In the genomic region with DNA sequence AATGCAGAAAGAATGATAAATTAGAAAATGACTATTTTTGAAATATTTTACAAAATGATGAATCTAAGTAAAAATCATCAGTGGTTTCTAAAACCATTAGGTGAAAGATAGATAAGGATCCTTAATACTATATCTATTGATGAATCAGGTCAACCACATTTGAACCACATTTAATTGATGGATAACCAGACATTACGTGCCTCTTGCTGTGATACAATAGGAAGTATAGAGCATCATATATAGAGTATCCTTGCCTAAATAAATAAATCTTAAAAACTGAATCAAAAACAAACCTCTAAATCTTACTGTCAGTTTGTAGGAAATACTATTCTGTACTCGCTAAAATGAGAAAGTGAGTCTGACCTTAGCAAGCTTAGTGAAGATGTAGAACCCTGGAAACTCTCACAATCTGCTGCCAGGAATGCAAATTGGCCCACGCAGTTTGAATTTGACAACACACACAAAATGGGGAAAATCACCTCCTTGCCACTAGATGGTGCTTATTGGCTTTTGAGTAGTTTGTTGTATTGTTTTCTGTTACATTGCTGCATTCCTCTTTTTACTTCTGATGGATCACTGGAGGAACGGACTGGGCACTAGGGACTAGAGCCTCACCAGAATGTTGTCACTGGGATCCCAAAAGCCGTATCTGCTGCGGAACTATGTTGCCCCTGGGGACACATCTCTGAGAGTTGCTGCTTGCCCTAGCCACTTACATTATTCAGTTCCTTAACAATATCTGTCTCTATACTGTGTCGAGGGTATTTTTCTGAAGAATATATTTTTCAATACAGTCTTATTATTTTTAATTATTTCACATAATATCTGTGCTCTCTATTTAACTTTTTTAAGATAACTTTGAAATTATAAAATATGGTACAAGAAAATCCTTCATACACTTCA, we compare ENCODE assay signal across 2 cellular contexts.
A peak's percentile ranks its signal among the peaks of the same experiment; 100 is the strongest.
TF ChIP-seq lines count a peak whose summit lies in the region.

No MANE protein-coding gene starts in this region.

TF ChIP-seq in GM12878, 131 proteins besides CTCF, POLR2A, EP300 and RAD21:
- peak; percentile 28 for TF ChIP-seq RELA (IDR thresholded peaks at IDR 0.05; ENCODE audit: borderline replicate concordance, partially characterized antibody)
- TF ChIP-seq YBX1 (IDR thresholded peaks at IDR 0.05), result no peak
- TF ChIP-seq CBX3 (IDR thresholded peaks at IDR 0.05; ENCODE audit: borderline replicate concordance, low read depth), result no peak
- 0 out of 2 replicates have a peak, but pooled peaks have one; percentile 21 for TF ChIP-seq CREB1 (IDR thresholded peaks at IDR 0.05; ENCODE audit: low read depth)
- 0 out of 2 replicates have a peak, but pooled peaks have one; percentile 2 for TF ChIP-seq SPI1 (IDR thresholded peaks at IDR 0.05; ENCODE audit: borderline replicate concordance, insufficient read depth, low read depth, low read length)
- TF ChIP-seq ZBED1 (IDR thresholded peaks at IDR 0.05; ENCODE audit: borderline replicate concordance), result no peak
- no peak for TF ChIP-seq SUZ12 (IDR thresholded peaks at IDR 0.05; ENCODE audit: unreplicated experiment)
- TF ChIP-seq POU2F2 (IDR thresholded peaks at IDR 0.05; ENCODE audit: borderline replicate concordance, low read depth, low read length), result peak; percentile 78; the same call in 1 of the 3 replicates
- TF ChIP-seq, protein P1, sequence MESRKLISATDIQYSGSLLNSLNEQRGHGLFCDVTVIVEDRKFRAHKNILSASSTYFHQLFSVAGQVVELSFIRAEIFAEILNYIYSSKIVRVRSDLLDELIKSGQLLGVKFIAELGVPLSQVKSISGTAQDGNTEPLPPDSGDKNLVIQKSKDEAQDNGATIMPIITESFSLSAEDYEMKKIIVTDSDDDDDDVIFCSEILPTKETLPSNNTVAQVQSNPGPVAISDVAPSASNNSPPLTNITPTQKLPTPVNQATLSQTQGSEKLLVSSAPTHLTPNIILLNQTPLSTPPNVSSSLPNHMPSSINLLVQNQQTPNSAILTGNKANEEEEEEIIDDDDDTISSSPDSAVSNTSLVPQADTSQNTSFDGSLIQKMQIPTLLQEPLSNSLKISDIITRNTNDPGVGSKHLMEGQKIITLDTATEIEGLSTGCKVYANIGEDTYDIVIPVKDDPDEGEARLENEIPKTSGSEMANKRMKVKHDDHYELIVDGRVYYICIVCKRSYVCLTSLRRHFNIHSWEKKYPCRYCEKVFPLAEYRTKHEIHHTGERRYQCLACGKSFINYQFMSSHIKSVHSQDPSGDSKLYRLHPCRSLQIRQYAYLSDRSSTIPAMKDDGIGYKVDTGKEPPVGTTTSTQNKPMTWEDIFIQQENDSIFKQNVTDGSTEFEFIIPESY (IDR thresholded peaks at IDR 0.05), result no peak
- TF ChIP-seq RB1 (IDR thresholded peaks at IDR 0.05; ENCODE audit: borderline replicate concordance), result 0 out of 2 replicates have a peak, but pooled peaks have one; percentile 35
- peak; percentile 46; the same call in 1 of the 2 replicates for TF ChIP-seq SMC3 (IDR thresholded peaks at IDR 0.05; ENCODE audit: borderline replicate concordance, low read length)

TF ChIP-seq in HepG2, 621 proteins besides CTCF, POLR2A, EP300 and RAD21 (continues in another document):
- TF ChIP-seq EHMT2 (IDR thresholded peaks at IDR 0.05; ENCODE audit: borderline replicate concordance, low read depth, low read length) (no peak), XRCC5 (optimal IDR thresholded peaks at IDR 0.05; ENCODE audit: low read length) (peak; percentile 20), CENPT (CRISPR knock-in tag; IDR thresholded peaks at IDR 0.05; ENCODE audit: low read depth) (no peak), IRF2 (CRISPR knock-in tag; IDR thresholded peaks at IDR 0.05) (peak; percentile 39; the same call in 1 of the 2 replicates), SMC3 (IDR thresholded peaks at IDR 0.05; ENCODE audit: low read length) (peak; percentile 78; the same call in 1 of the 2 replicates), STAG1 (CRISPR knock-in tag; IDR thresholded peaks at IDR 0.05) (peak; percentile 76), SOX6 (IDR thresholded peaks at IDR 0.05) (no peak), SOX6 (CRISPR knock-in tag; IDR thresholded peaks at IDR 0.05) (no peak), FOXK1 (CRISPR knock-in tag; IDR thresholded peaks at IDR 0.05; ENCODE audit: borderline replicate concordance, low read depth) (no peak), FOXC1 (CRISPR knock-in tag; IDR thresholded peaks at IDR 0.05; ENCODE audit: borderline replicate concordance) (no peak), TEAD3 (CRISPR knock-in tag; optimal IDR thresholded peaks at IDR 0.05; ENCODE audit: borderline replicate concordance) (peak; percentile 34), ZNF790 (CRISPR knock-in tag; IDR thresholded peaks at IDR 0.05; ENCODE audit: borderline replicate concordance) (no peak), HDAC6 (IDR thresholded peaks at IDR 0.05; ENCODE audit: low read depth, low read length) (no peak), BCL6 (CRISPR knock-in tag; IDR thresholded peaks at IDR 0.05) (no peak), SAFB2 (CRISPR knock-in tag; IDR thresholded peaks at IDR 0.05; ENCODE audit: borderline replicate concordance, low read depth) (no peak), TBL1XR1 (IDR thresholded peaks at IDR 0.05; ENCODE audit: borderline replicate concordance, low read length, partially characterized antibody) (no peak)
- TF ChIP-seq, protein P2, sequence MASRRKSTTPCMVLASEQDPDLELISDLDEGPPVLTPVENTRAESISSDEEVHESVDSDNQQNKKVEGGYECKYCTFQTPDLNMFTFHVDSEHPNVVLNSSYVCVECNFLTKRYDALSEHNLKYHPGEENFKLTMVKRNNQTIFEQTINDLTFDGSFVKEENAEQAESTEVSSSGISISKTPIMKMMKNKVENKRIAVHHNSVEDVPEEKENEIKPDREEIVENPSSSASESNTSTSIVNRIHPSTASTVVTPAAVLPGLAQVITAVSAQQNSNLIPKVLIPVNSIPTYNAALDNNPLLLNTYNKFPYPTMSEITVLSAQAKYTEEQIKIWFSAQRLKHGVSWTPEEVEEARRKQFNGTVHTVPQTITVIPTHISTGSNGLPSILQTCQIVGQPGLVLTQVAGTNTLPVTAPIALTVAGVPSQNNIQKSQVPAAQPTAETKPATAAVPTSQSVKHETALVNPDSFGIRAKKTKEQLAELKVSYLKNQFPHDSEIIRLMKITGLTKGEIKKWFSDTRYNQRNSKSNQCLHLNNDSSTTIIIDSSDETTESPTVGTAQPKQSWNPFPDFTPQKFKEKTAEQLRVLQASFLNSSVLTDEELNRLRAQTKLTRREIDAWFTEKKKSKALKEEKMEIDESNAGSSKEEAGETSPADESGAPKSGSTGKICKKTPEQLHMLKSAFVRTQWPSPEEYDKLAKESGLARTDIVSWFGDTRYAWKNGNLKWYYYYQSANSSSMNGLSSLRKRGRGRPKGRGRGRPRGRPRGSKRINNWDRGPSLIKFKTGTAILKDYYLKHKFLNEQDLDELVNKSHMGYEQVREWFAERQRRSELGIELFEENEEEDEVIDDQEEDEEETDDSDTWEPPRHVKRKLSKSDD (CRISPR knock-in tag; IDR thresholded peaks at IDR 0.05; ENCODE audit: low read depth), result no peak
- TF ChIP-seq, protein P3, sequence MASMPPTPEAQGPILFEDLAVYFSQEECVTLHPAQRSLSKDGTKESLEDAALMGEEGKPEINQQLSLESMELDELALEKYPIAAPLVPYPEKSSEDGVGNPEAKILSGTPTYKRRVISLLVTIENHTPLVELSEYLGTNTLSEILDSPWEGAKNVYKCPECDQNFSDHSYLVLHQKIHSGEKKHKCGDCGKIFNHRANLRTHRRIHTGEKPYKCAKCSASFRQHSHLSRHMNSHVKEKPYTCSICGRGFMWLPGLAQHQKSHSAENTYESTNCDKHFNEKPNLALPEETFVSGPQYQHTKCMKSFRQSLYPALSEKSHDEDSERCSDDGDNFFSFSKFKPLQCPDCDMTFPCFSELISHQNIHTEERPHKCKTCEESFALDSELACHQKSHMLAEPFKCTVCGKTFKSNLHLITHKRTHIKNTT (CRISPR knock-in tag; IDR thresholded peaks at IDR 0.05), result no peak
- TF ChIP-seq, protein P4, sequence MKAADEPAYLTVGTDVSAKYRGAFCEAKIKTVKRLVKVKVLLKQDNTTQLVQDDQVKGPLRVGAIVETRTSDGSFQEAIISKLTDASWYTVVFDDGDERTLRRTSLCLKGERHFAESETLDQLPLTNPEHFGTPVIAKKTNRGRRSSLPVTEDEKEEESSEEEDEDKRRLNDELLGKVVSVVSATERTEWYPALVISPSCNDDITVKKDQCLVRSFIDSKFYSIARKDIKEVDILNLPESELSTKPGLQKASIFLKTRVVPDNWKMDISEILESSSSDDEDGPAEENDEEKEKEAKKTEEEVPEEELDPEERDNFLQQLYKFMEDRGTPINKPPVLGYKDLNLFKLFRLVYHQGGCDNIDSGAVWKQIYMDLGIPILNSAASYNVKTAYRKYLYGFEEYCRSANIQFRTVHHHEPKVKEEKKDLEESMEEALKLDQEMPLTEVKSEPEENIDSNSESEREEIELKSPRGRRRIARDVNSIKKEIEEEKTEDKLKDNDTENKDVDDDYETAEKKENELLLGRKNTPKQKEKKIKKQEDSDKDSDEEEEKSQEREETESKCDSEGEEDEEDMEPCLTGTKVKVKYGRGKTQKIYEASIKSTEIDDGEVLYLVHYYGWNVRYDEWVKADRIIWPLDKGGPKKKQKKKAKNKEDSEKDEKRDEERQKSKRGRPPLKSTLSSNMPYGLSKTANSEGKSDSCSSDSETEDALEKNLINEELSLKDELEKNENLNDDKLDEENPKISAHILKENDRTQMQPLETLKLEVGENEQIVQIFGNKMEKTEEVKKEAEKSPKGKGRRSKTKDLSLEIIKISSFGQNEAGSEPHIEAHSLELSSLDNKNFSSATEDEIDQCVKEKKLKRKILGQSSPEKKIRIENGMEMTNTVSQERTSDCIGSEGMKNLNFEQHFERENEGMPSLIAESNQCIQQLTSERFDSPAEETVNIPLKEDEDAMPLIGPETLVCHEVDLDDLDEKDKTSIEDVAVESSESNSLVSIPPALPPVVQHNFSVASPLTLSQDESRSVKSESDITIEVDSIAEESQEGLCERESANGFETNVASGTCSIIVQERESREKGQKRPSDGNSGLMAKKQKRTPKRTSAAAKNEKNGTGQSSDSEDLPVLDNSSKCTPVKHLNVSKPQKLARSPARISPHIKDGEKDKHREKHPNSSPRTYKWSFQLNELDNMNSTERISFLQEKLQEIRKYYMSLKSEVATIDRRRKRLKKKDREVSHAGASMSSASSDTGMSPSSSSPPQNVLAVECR (CRISPR knock-in tag; IDR thresholded peaks at IDR 0.05; ENCODE audit: borderline replicate concordance), result no peak
- TF ChIP-seq, protein P5, sequence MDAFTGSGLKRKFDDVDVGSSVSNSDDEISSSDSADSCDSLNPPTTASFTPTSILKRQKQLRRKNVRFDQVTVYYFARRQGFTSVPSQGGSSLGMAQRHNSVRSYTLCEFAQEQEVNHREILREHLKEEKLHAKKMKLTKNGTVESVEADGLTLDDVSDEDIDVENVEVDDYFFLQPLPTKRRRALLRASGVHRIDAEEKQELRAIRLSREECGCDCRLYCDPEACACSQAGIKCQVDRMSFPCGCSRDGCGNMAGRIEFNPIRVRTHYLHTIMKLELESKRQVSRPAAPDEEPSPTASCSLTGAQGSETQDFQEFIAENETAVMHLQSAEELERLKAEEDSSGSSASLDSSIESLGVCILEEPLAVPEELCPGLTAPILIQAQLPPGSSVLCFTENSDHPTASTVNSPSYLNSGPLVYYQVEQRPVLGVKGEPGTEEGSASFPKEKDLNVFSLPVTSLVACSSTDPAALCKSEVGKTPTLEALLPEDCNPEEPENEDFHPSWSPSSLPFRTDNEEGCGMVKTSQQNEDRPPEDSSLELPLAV (CRISPR knock-in tag; conservative IDR thresholded peaks at IDR 0.05; ENCODE audit: low read depth), result no peak
- TF ChIP-seq, protein P6, sequence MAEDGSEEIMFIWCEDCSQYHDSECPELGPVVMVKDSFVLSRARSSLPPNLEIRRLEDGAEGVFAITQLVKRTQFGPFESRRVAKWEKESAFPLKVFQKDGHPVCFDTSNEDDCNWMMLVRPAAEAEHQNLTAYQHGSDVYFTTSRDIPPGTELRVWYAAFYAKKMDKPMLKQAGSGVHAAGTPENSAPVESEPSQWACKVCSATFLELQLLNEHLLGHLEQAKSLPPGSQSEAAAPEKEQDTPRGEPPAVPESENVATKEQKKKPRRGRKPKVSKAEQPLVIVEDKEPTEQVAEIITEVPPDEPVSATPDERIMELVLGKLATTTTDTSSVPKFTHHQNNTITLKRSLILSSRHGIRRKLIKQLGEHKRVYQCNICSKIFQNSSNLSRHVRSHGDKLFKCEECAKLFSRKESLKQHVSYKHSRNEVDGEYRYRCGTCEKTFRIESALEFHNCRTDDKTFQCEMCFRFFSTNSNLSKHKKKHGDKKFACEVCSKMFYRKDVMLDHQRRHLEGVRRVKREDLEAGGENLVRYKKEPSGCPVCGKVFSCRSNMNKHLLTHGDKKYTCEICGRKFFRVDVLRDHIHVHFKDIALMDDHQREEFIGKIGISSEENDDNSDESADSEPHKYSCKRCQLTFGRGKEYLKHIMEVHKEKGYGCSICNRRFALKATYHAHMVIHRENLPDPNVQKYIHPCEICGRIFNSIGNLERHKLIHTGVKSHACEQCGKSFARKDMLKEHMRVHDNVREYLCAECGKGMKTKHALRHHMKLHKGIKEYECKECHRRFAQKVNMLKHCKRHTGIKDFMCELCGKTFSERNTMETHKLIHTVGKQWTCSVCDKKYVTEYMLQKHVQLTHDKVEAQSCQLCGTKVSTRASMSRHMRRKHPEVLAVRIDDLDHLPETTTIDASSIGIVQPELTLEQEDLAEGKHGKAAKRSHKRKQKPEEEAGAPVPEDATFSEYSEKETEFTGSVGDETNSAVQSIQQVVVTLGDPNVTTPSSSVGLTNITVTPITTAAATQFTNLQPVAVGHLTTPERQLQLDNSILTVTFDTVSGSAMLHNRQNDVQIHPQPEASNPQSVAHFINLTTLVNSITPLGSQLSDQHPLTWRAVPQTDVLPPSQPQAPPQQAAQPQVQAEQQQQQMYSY (CRISPR knock-in tag; IDR thresholded peaks at IDR 0.05), result peak; percentile 76
- TF ChIP-seq, protein P7, sequence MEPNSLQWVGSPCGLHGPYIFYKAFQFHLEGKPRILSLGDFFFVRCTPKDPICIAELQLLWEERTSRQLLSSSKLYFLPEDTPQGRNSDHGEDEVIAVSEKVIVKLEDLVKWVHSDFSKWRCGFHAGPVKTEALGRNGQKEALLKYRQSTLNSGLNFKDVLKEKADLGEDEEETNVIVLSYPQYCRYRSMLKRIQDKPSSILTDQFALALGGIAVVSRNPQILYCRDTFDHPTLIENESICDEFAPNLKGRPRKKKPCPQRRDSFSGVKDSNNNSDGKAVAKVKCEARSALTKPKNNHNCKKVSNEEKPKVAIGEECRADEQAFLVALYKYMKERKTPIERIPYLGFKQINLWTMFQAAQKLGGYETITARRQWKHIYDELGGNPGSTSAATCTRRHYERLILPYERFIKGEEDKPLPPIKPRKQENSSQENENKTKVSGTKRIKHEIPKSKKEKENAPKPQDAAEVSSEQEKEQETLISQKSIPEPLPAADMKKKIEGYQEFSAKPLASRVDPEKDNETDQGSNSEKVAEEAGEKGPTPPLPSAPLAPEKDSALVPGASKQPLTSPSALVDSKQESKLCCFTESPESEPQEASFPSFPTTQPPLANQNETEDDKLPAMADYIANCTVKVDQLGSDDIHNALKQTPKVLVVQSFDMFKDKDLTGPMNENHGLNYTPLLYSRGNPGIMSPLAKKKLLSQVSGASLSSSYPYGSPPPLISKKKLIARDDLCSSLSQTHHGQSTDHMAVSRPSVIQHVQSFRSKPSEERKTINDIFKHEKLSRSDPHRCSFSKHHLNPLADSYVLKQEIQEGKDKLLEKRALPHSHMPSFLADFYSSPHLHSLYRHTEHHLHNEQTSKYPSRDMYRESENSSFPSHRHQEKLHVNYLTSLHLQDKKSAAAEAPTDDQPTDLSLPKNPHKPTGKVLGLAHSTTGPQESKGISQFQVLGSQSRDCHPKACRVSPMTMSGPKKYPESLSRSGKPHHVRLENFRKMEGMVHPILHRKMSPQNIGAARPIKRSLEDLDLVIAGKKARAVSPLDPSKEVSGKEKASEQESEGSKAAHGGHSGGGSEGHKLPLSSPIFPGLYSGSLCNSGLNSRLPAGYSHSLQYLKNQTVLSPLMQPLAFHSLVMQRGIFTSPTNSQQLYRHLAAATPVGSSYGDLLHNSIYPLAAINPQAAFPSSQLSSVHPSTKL (CRISPR knock-in tag; IDR thresholded peaks at IDR 0.05), result peak; percentile 24; the same call in 1 of the 2 replicates
